In genomic region chr13:35720290-35720689, GRCh38 we compare ENCODE assay signal across 8 cellular contexts.
"Had no signal": no experiment of that assay in that cellular context is flagged by ENCODE, and none has a peak within 500 bp of the region (broad histone marks: within the 10 kb centered on the region; RNA-seq: fewer than 3 reads in every experiment).

No MANE protein-coding gene starts in this region.

- H3K9me3 Mint-ChIP-seq: activated T-helper 1 cell treated with anti-CD3 and anti-CD28 coated beads, Interleukin-12 subunit alpha, Interleukin-12 subunit beta, Interleukin-2, Interleukin-4 antibody, amounts not matched to agents 30 ng/mL and 10 ng/mL and 1 ng/mL, durations not matched to agents 14 hours and 24 hours and 36 hours; naive thymus-derived CD8-positive, alpha-beta T cell; WTC11 had no signal

- H3K36me3 Mint-ChIP-seq: naive thymus-derived CD8-positive, alpha-beta T cell; WTC11 had no signal

- H3K4me3 ChIP-seq: mucosa of descending colon had no signal

- H3K9me3 ChIP-seq: mucosa of descending colon had no signal

- H3K4me3 Mint-ChIP-seq: activated CD8-positive, alpha-beta T cell treated with anti-CD3 and anti-CD28 coated beads, Interleukin-2, amount 10 ng/mL, durations not matched to agents 7 days and 5 days; activated T-helper 1 cell treated with anti-CD3 and anti-CD28 coated beads, Interleukin-12 subunit alpha, Interleukin-12 subunit beta, Interleukin-2, Interleukin-4 antibody, amounts not matched to agents 30 ng/mL and 10 ng/mL and 1 ng/mL, durations not matched to agents 14 hours and 24 hours and 36 hours; naive thymus-derived CD8-positive, alpha-beta T cell had no signal

- DNase-seq: central memory CD4-positive, alpha-beta T cell; cortex of kidney; effector memory CD4-positive, alpha-beta T cell had no signal

- H3K27ac Mint-ChIP-seq: activated CD8-positive, alpha-beta T cell treated with anti-CD3 and anti-CD28 coated beads, Interleukin-2, amount 10 ng/mL, durations not matched to agents 7 days and 5 days; activated T-helper 1 cell treated with anti-CD3 and anti-CD28 coated beads, Interleukin-12 subunit alpha, Interleukin-12 subunit beta, Interleukin-2, Interleukin-4 antibody, amounts not matched to agents 30 ng/mL and 10 ng/mL and 1 ng/mL, durations not matched to agents 14 hours and 24 hours and 36 hours; naive thymus-derived CD8-positive, alpha-beta T cell; WTC11 had no signal
